Comparison of ENCODE assay signal across 22 cellular contexts in genomic region chr7:16343612-16344011, GRCh38.
DNase-seq lines count a peak whose midpoint lies in the region; FAIRE-seq and TF ChIP-seq lines count a peak whose summit lies in the region.
"Had no signal": no experiment of that assay in that cellular context is flagged by ENCODE, and none has a peak within 500 bp of the region (broad histone marks: within the 10 kb centered on the region; RNA-seq: fewer than 3 reads in every experiment).

No MANE protein-coding gene starts in this region.

- no peak for TF ChIP-seq POLR2A in H54 (IDR thresholded peaks at IDR 0.05; ENCODE audit: low read depth, low read length)

- H2AFZ ChIP-seq in astrocyte (ENCODE audit: low read depth, low read length), result no peak overlapping the region

- CTCF ChIA-PET in Calu3 (lab: Charles Lee), result no interaction called here

- H3K4me1 Mint-ChIP-seq in Calu3 (ENCODE audit: low read depth, unreplicated experiment), result peaks cover 46% of the 10 kb centered on the region
- H3K4me1 Mint-ChIP-seq in astrocyte (ENCODE audit: low read depth, unreplicated experiment), result peaks cover 29% of the 10 kb centered on the region
- H3K4me1 Mint-ChIP-seq: CD14-positive monocyte; CD4-positive, alpha-beta memory T cell; CD4-positive, CD25-positive, alpha-beta regulatory T cell had no signal

- H3K9me3 Mint-ChIP-seq in Calu3 (ENCODE audit: low read depth, unreplicated experiment), result peaks cover 10% of the 10 kb centered on the region
- H3K9me3 Mint-ChIP-seq in astrocyte (ENCODE audit: unreplicated experiment), result peaks cover 4% of the 10 kb centered on the region

- H4K20me1 ChIP-seq in astrocyte (ENCODE audit: insufficient read depth, low read length), result no peaks in the 10 kb centered on the region
- H4K20me1 ChIP-seq: BLaER1 had no signal

- H3K79me2 ChIP-seq in astrocyte (ENCODE audit: insufficient read depth, low read length), result no peaks in the 10 kb centered on the region

- no peak overlapping the region for H3K4me3 Mint-ChIP-seq in Calu3 (ENCODE audit: low read depth, unreplicated experiment)
- no peak overlapping the region for H3K4me3 Mint-ChIP-seq in astrocyte (ENCODE audit: unreplicated experiment)
- H3K4me3 Mint-ChIP-seq: CD14-positive monocyte; CD4-positive, alpha-beta memory T cell; CD4-positive, CD25-positive, alpha-beta regulatory T cell; CD8-positive, alpha-beta memory T cell had no signal

- H3K9ac ChIP-seq in astrocyte (ENCODE audit: low read length), result no peak overlapping the region
- H3K9ac ChIP-seq: BLaER1 had no signal

- no TSS peak for BruUV-seq in Calu3 (replicated peaks; lab: Mats Ljungman, UMichigan)

- intact Hi-C loops in Calu3 (cut with micrococcal nuclease; ENCODE audit: unreplicated experiment), result no loop called here

- no peaks in the 10 kb centered on the region for H3K27me3 ChIP-seq in astrocyte (ENCODE audit: insufficient read depth, low read length)
- H3K27me3 ChIP-seq: BE2C, BLaER1 had no signal

- no peak overlapping the region for H3K27ac ChIP-seq in astrocyte (ENCODE audit: low read depth, low read length)
- H3K27ac ChIP-seq: BLaER1 had no signal

- peak; percentile 27 for FAIRE-seq in H54 (lab: Jason Lieb, UNC)
- FAIRE-seq in astrocyte (lab: Jason Lieb, UNC), result peak; percentile 29
- FAIRE-seq: A204.1, D721Med, G401.6, GM12891, GM18507 had no signal

- H3K36me3 Mint-ChIP-seq in Calu3 (ENCODE audit: insufficient read depth, unreplicated experiment) (peaks cover 13% of the 10 kb centered on the region), astrocyte (ENCODE audit: low read depth, unreplicated experiment) (peaks cover 2% of the 10 kb centered on the region)
- H3K36me3 Mint-ChIP-seq: CD14-positive monocyte; CD4-positive, CD25-positive, alpha-beta regulatory T cell had no signal

- no peaks in the 10 kb centered on the region for H3K36me3 ChIP-seq in astrocyte (ENCODE audit: insufficient read depth, low read length)
- H3K36me3 ChIP-seq: BE2C, BLaER1 had no signal

- H3K27ac Mint-ChIP-seq in Calu3 (ENCODE audit: unreplicated experiment) (peak overlapping the region; percentile 17), astrocyte (ENCODE audit: unreplicated experiment) (no peak overlapping the region)
- H3K27ac Mint-ChIP-seq: CD14-positive monocyte; CD4-positive, alpha-beta memory T cell; CD4-positive, CD25-positive, alpha-beta regulatory T cell; CD8-positive, alpha-beta memory T cell had no signal

- H3K4me2 ChIP-seq in astrocyte (ENCODE audit: low read length), result no peak overlapping the region
- H3K4me2 ChIP-seq: BLaER1 had no signal

- DNase-seq in Calu3 (no peak), H54 (ENCODE audit: insufficient read length, low spot score) (no peak), astrocyte (ENCODE audit: low read depth) (no peak), GM19240 (ENCODE audit: insufficient read length, low spot score) (no peak), Kasumi-1 (lab: John Stamatoyannopoulos, UW) (no peak)
- DNase-seq: 8988T; ACHN; BE2C; C1 segment of cervical spinal cord; CD4-positive, alpha-beta memory T cell; CD4-positive, CD25-positive, alpha-beta regulatory T cell; CD8-positive, alpha-beta memory T cell; COR-L47; DMS79 treated with DMSO at 0.1 percent for 48 hours; GF-D8 had no signal

- TF ChIP-seq CTCF in Calu3 (IDR thresholded peaks at IDR 0.05; ENCODE audit: unreplicated experiment) (no peak), astrocyte (IDR thresholded peaks at IDR 0.05; ENCODE audit: insufficient read depth, low read depth, low read length) (no peak)

- H3K9me3 ChIP-seq in astrocyte (ENCODE audit: insufficient read depth, low read depth, low read length), result no peaks in the 10 kb centered on the region
- H3K9me3 ChIP-seq: BE2C had no signal

- peaks cover 31% of the 10 kb centered on the region for H3K4me1 ChIP-seq in astrocyte (ENCODE audit: insufficient read depth, low read length)

- H3K27me3 Mint-ChIP-seq in Calu3 (ENCODE audit: unreplicated experiment), result no peaks in the 10 kb centered on the region
- no peaks in the 10 kb centered on the region for H3K27me3 Mint-ChIP-seq in astrocyte (ENCODE audit: low read depth, unreplicated experiment)
- H3K27me3 Mint-ChIP-seq: CD4-positive, alpha-beta memory T cell; CD4-positive, CD25-positive, alpha-beta regulatory T cell; CD8-positive, alpha-beta memory T cell had no signal

- no peak overlapping the region for H3K4me3 ChIP-seq in astrocyte (ENCODE audit: insufficient read depth, low read depth, low read length)
- H3K4me3 ChIP-seq: BLaER1 had no signal
